In the genomic region with DNA sequence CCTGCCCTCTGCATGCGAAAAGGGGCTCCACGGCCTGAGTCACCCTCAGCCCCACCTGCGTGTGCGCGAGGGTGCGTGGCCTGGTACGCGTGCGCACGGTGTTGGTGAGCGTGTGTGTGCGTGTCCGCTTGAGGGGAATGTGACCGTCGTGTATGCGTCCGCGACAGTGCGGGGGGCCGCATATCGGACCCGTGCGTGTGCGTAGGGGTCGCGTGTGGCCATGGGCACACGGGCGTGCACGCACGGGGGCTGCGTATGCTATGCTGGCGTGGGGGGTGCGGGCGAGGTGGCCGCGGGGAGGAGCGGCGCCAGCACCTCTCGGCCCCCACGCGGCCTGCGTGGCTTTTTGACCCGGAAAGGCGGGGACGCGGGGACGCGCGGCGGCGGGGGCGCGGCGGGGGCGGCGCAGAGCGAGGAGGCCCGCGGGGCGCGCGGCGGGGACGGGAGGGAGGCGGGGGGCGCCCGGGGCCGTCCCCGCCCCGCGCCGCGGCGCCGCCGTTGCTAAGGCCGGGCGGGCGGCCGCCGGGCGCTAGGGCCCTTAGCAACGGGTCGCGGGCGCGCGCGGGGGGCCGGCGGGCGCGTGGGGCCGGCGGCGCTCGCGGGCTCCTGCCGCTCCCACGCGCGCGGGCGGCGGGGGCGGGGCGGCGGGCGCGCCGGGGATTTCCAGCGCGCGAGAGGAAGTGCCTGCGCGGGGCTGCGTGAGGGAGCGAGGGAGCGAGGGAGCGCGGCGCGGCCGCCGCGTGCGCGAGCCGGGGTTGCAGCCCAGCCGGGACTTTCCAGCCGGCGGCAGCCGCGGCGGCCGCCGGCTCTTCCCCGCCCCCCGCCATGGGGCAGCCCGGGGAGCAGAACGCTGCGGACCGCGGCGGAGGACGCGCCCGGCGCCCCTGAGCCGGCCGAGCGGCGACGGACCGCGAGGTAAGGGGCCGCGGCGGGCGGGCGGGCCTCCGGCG, we compare ENCODE assay signal across 1 cellular context.
A peak's percentile ranks its signal among the peaks of the same experiment; 100 is the strongest.
TF ChIP-seq lines count a peak whose summit lies in the region.

A gene with protein sequence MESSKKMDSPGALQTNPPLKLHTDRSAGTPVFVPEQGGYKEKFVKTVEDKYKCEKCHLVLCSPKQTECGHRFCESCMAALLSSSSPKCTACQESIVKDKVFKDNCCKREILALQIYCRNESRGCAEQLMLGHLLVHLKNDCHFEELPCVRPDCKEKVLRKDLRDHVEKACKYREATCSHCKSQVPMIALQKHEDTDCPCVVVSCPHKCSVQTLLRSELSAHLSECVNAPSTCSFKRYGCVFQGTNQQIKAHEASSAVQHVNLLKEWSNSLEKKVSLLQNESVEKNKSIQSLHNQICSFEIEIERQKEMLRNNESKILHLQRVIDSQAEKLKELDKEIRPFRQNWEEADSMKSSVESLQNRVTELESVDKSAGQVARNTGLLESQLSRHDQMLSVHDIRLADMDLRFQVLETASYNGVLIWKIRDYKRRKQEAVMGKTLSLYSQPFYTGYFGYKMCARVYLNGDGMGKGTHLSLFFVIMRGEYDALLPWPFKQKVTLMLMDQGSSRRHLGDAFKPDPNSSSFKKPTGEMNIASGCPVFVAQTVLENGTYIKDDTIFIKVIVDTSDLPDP (plus strand): TSS at position 689 of the 950 bp plus-strand sequence. CDS start 92,753 bp downstream, outside the sequence.

TF ChIP-seq in IMR-90, 13 proteins besides CTCF, POLR2A, EP300 and RAD21 (continued from another document):
- peak; percentile 71; the same call in 1 of the 2 replicates for TF ChIP-seq MXI1 (IDR thresholded peaks at IDR 0.05; ENCODE audit: borderline replicate concordance, low read depth, low read length)
